ENCODE assay signal across 11 cellular contexts in genomic region chr1:89465201-89465600, GRCh38. TPM values are rescaled to one million over a fixed set of nuclear protein-coding genes. Genes with fewer than 3 reads are reported as not detected.
DNase-seq lines count a peak whose midpoint lies in the region; ATAC-seq lines count a peak whose summit lies in the region.
"Had no signal": no experiment of that assay in that cellular context is flagged by ENCODE, and none has a peak within 500 bp of the region (broad histone marks: within the 10 kb centered on the region; RNA-seq: fewer than 3 reads in every experiment).

No MANE protein-coding gene starts in this region.

- DNase-seq in NOMO-1 treated with DMSO at 0.1 percent for 48 hours (lab: John Stamatoyannopoulos, UW; ENCODE audit: unreplicated experiment) (peak; percentile 30), NOMO-1 treated with dmso at 0.1 percent for 144 hours (lab: John Stamatoyannopoulos, UW; ENCODE audit: unreplicated experiment) (no peak), HT1080 (ENCODE audit: low read depth) (peak; percentile 41), glomerular visceral epithelial cell (ENCODE audit: extremely low spot score) (peak; percentile 73), posterior cingulate gyrus (no peak)
- DNase-seq: aorta, NCI-H69, right lobe of liver had no signal

- ATAC-seq in GM21381 (IDR thresholded peaks at IDR 0.05; ENCODE audit: unreplicated experiment) = peak; percentile 61
- ATAC-seq in HG03039 (IDR thresholded peaks at IDR 0.05; ENCODE audit: unreplicated experiment) = no peak
- no peak for ATAC-seq in HG02973 (IDR thresholded peaks at IDR 0.05; ENCODE audit: unreplicated experiment)
- ATAC-seq: right lobe of liver had no signal

- intact Hi-C loops in posterior cingulate gyrus (cut with DNase I) = no loop called here

RNA-seq across cellular contexts. Expression of gene LRRC8B, which starts 59.4 kb away (rescaled TPM):
- 1.1 and 1.3 TPM in 2 replicates for total RNA-seq in HT1080 (2014; rRNA removed; shearing (Covaris generic))
- polyA plus RNA-seq in HT1080 (2015; cell fraction: cytosol; rRNA removed) = 2.0 and 3.1 TPM in 2 replicates
- 1.5 and 2.2 TPM in 2 replicates for polyA plus RNA-seq in HT1080 (2015; cell fraction: nucleus; rRNA removed)

Comparison
In these comparisons a context has a peak if more than half of its experiments do, and no peak if none do; other contexts are left out.
1. DNase-seq: peak in NOMO-1 treated with DMSO at 0.1 percent for 48 hours (single experiment), HT1080 (single experiment) and glomerular visceral epithelial cell (single experiment); none in NOMO-1 treated with dmso at 0.1 percent for 144 hours (single experiment) and posterior cingulate gyrus (0 of 10).